In genomic region chr22:21915624-21916308, GRCh38 we compare ENCODE assay signal across 31 cellular contexts.
"Had no signal": no experiment of that assay in that cellular context is flagged by ENCODE, and none has a peak within 500 bp of the region (broad histone marks: within the 10 kb centered on the region; RNA-seq: fewer than 3 reads in every experiment).

No MANE protein-coding gene starts in this region.

- H3K4me3 ChIP-seq: MG63, SJSA1 had no signal

- H3K4me1 ChIP-seq: SJSA1 had no signal

- H3K27me3 ChIP-seq: MG63, SJSA1 had no signal

- H3K4me1 Mint-ChIP-seq: activated B cell treated with CpG ODN at 0.5 μM for 24 hours had no signal

- H3K27me3 Mint-ChIP-seq: activated B cell treated with CpG ODN at 0.5 μM for 24 hours; activated CD4-positive, alpha-beta memory T cell treated with anti-CD3 and anti-CD28 coated beads for 36 hours; brain had no signal

- H3K4me3 Mint-ChIP-seq: activated B cell treated with CpG ODN at 0.5 μM for 24 hours; activated CD4-positive, alpha-beta memory T cell treated with anti-CD3 and anti-CD28 coated beads for 36 hours; brain had no signal

- H3K9me3 Mint-ChIP-seq: activated B cell treated with CpG ODN at 0.5 μM for 24 hours; activated CD4-positive, alpha-beta memory T cell treated with anti-CD3 and anti-CD28 coated beads for 36 hours; brain had no signal

- H3K27ac ChIP-seq: SJSA1, VCaP had no signal

- DNase-seq: activated B cell treated with CpG ODN at 0.5 μM for 24 hours; activated CD4-positive, alpha-beta memory T cell treated with anti-CD3 and anti-CD28 coated beads for 36 hours; activated CD4-positive, alpha-beta T cell treated with anti-CD3 and anti-CD28 coated beads for 4 hours; activated CD4-positive, alpha-beta T cell treated with anti-CD3 and anti-CD28 coated beads, Interleukin-2, amount 50 U/mL, for 1 hour; activated CD4-positive, CD25-positive, alpha-beta regulatory T cell treated with anti-CD3 and anti-CD28 coated beads, Interleukin-2, amount 50 U/mL, for 72 hours; activated CD8-positive, alpha-beta memory T cell treated with anti-CD3 and anti-CD28 coated beads, Interleukin-2, amount 50 U/mL, for 4 hours; activated effector memory CD4-positive, alpha-beta T cell treated with Interleukin-2 at 50 U/mL for 16 hours; activated naive CD4-positive, alpha-beta T cell treated with anti-CD3 and anti-CD28 coated beads, Interleukin-2, amount 50 U/mL, for 16 hours; activated T-cell treated with anti-CD3 and anti-CD28 coated beads for 4 hours; activated T-cell treated with anti-CD3 and anti-CD28 coated beads, Interleukin-2, amount 50 U/mL, for 48 hours; anterior cingulate cortex; caudate nucleus; cerebellar nuclear complex; Kasumi-1; MG63; NCI-H1048; NCI-H1105 treated with DMSO at 0.1 percent for 48 hours; NCI-H1436; NCI-H1694; NCI-H1930; NCI-H345; NCI-H524 treated with DMSO at 0.1 percent for 48 hours; SHP77 treated with DMSO at 0.1 percent for 48 hours; SW 1271; T-helper 1 cell; T-helper 2 cell; T-helper 9 cell had no signal

- H3K27ac Mint-ChIP-seq: activated B cell treated with CpG ODN at 0.5 μM for 24 hours; activated CD4-positive, alpha-beta memory T cell treated with anti-CD3 and anti-CD28 coated beads for 36 hours had no signal

- ATAC-seq: Panc1 had no signal

- H3K36me3 Mint-ChIP-seq: activated CD4-positive, alpha-beta memory T cell treated with anti-CD3 and anti-CD28 coated beads for 36 hours; brain had no signal

- H3K36me3 ChIP-seq: MG63, SJSA1 had no signal

- H3K9me3 ChIP-seq: MG63, SJSA1 had no signal
